Comparison of ENCODE assay signal across 2 cellular contexts in the genomic region with DNA sequence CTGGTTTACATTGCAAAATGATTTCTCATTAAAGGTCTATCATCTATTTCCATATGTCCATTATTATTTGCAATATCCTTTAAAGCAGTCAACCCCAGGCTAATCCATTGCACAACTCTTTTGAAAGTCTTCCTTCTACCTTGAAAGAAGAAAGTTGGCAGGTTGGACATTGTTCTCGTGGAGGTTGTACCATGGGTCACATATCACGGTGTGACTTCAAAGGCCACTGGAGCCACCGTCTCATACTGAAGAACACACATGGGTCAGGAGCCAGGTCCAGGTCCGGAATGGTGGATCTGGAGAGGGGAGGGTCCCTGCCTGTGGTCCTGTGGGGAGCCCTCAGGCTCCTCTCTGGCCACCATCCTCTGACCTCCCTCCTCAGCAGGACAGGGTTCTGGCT. TPM values are rescaled to one million over a fixed set of nuclear protein-coding genes. Genes with fewer than 3 reads are reported as not detected.
"Had no signal": no experiment of that assay in that cellular context is flagged by ENCODE, and none has a peak within 500 bp of the region (broad histone marks: within the 10 kb centered on the region; RNA-seq: fewer than 3 reads in every experiment).

No MANE protein-coding gene starts in this region.

RNA-seq across cellular contexts. Expression of a gene that starts 1.7 kb away (rescaled TPM):
- total RNA-seq: G401 had no signal

RNA-seq across cellular contexts. Expression of a gene that starts 54.9 kb away (rescaled TPM):
- total RNA-seq: GM12878 had no signal
- polyA plus RNA-seq: GM12878 had no signal
